9 cellular contexts compared by ENCODE assay signal in the genomic region with DNA sequence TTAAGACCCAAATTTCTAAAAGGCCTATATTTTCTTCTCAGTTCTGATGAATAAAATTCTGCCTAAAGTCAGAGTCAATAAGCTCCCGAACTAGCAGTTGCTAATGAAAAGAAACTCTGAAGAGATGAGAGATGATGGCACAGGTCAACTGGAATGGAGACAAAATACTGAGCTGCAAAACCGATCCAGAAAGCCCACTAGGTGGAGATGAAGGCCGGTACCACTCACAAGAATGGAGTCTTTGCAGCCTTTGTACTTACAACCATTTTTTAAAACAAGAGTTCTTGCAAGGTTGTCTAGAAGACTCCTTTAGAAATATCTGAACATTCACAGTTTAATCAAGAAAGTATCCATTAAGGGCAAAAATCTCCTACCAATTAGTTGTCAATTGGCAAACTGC.
DNase-seq lines count a peak whose midpoint lies in the region; ATAC-seq and TF ChIP-seq lines count a peak whose summit lies in the region.
"Had no signal": no experiment of that assay in that cellular context is flagged by ENCODE, and none has a peak within 500 bp of the region (broad histone marks: within the 10 kb centered on the region; RNA-seq: fewer than 3 reads in every experiment).

No MANE protein-coding gene starts in this region.

- ATAC-seq in GM19397 (IDR thresholded peaks at IDR 0.05; ENCODE audit: unreplicated experiment) (no peak), GM21786 (IDR thresholded peaks at IDR 0.05; ENCODE audit: unreplicated experiment) (no peak), HG03025 (IDR thresholded peaks at IDR 0.05; ENCODE audit: low FRiP score, unreplicated experiment) (no peak), GM19452 (IDR thresholded peaks at IDR 0.05; ENCODE audit: unreplicated experiment) (no peak)

- peak; percentile 32 to 84 (median 64) for TF ChIP-seq CTCF in dorsolateral prefrontal cortex (IDR thresholded peaks at IDR 0.05 in 54 of 56, conservative IDR thresholded peaks at IDR 0.05 in 2 of 56; ENCODE audit: low read depth in 1 of 56, partially characterized antibody in 56 of 56)

- H3K4me3 ChIP-seq in dorsolateral prefrontal cortex, result no peak overlapping the region
- H3K4me3 ChIP-seq: ascending aorta had no signal

- DNase-seq in AG08395 (ENCODE audit: low spot score), result peak; percentile 18
- peak in 1 of 10 donors; percentile 60 for DNase-seq in dorsolateral prefrontal cortex
- DNase-seq in midbrain (lab: John Stamatoyannopoulos, UW), result peak; percentile 74

- TF ChIP-seq EP300 in Ishikawa (IDR thresholded peaks at IDR 0.05; ENCODE audit: borderline replicate concordance), result no peak

- peak overlapping the region; percentile 58 to 95 (median 89) for H3K27ac ChIP-seq in dorsolateral prefrontal cortex
- H3K27ac ChIP-seq: ascending aorta had no signal

- intact Hi-C loops in dorsolateral prefrontal cortex (cut with DNase I), result loop anchor here in 1 of 2 donors (5.0 kb wide), 2 partner anchors 100 to 130 kb away; no protein-coding TSS in a partner anchor

- H3K27me3 ChIP-seq in dorsolateral prefrontal cortex, result no peaks in the 10 kb centered on the region
- H3K27me3 ChIP-seq: ascending aorta had no signal

- TF ChIP-seq RAD21 in Ishikawa (IDR thresholded peaks at IDR 0.05; ENCODE audit: low read depth), result peak; percentile 38

TF ChIP-seq in Ishikawa, 13 proteins besides CTCF, POLR2A, EP300 and RAD21:
- TF ChIP-seq EGR1 (IDR thresholded peaks at IDR 0.05) (no peak), CEBPB (IDR thresholded peaks at IDR 0.05) (no peak), ZBTB7A (IDR thresholded peaks at IDR 0.05; ENCODE audit: low read depth) (no peak), MAX (IDR thresholded peaks at IDR 0.05) (no peak), TEAD4 (IDR thresholded peaks at IDR 0.05) (no peak), REST (IDR thresholded peaks at IDR 0.05; ENCODE audit: low read depth) (no peak), TCF12 (IDR thresholded peaks at IDR 0.05; ENCODE audit: low read depth) (no peak), CREB1 (IDR thresholded peaks at IDR 0.05; ENCODE audit: low read depth) (no peak), YY1 (IDR thresholded peaks at IDR 0.05; ENCODE audit: low read depth) (no peak)
